ENCODE assay signal across 8 cellular contexts in the genomic region with DNA sequence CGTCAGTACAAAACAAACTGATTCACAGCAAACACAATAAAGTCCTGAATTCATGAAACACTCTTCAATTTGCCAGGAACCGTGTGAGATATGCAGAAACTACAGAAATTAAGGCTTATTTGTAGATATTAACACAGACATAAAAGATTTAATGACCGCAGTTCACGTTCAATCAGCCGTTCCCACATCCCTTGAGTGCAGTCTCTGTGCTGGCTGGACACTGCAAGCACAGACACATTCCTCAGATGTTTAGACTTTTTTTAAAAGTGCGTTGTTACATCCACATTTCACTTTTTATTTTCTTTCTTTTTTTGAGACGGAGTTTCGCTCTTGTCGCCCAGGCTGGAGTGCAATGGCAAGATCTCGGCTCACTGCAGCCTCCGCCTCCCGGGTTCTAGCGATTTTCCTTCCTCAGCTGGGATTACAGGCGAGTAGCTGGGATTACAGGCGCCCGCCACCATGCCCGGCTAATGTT. TPM values are rescaled to one million over a fixed set of nuclear protein-coding genes. Genes with fewer than 3 reads are reported as not detected.
A peak's percentile ranks its signal among the peaks of the same experiment; 100 is the strongest.
DNase-seq lines count a peak whose midpoint lies in the region; ATAC-seq and TF ChIP-seq lines count a peak whose summit lies in the region.

No MANE protein-coding gene starts in this region.

- no peak for DNase-seq in GM12864 (ENCODE audit: low read depth)
- peak; percentile 13 for DNase-seq in RPMI7951 (ENCODE audit: low read depth)
- peak; percentile 20 to 41 for DNase-seq in erythroblast (lab: John Stamatoyannopoulos, UW)
- DNase-seq in naive thymus-derived CD8-positive, alpha-beta T cell: no peak
- DNase-seq in RPMI8226: no peak
- DNase-seq in mucosa of gallbladder (ENCODE audit: low spot score): no peak
- no peak for DNase-seq in NCI-H2029 (lab: John Stamatoyannopoulos, UW)

- H3K27me3 Mint-ChIP-seq in naive thymus-derived CD8-positive, alpha-beta T cell: no peaks in the 10 kb centered on the region

- no peak for TF ChIP-seq CTCF in GM12864 (IDR thresholded peaks at IDR 0.05; ENCODE audit: low read depth, low read length, missing control alignments)

- H3K4me3 Mint-ChIP-seq in naive thymus-derived CD8-positive, alpha-beta T cell: peak overlapping the region in 2 of 10 donors; percentile 94 to 98

- POLR2A ChIA-PET in naive thymus-derived CD8-positive, alpha-beta T cell (lab: Charles Lee): interaction anchor here (0.6 to 1.5 kb wide), 3 partner anchors 32 to 204 kb away, joined by 3 to 6 read pairs (median 4); no protein-coding TSS in a partner anchor

- H3K36me3 Mint-ChIP-seq in naive thymus-derived CD8-positive, alpha-beta T cell: peaks cover 0 to 7% (median 3%) of the 10 kb centered on the region in 3 donors

- peak overlapping the region; percentile 88 to 98 (median 96) for H3K27ac Mint-ChIP-seq in naive thymus-derived CD8-positive, alpha-beta T cell

- H3K4me1 Mint-ChIP-seq in naive thymus-derived CD8-positive, alpha-beta T cell: peaks cover 28 to 45% (median 35%) of the 10 kb centered on the region in 4 donors

- no peak for ATAC-seq in naive thymus-derived CD8-positive, alpha-beta T cell
- no peak for ATAC-seq in HG03432 (IDR thresholded peaks at IDR 0.05; ENCODE audit: unreplicated experiment)

- H3K4me3 ChIP-seq in GM12864 (ENCODE audit: low read depth, low read length): peak overlapping the region; percentile 97

- no peak for TF ChIP-seq POLR2A in erythroblast (IDR thresholded peaks at IDR 0.05; ENCODE audit: low read length)

- no peaks in the 10 kb centered on the region for H3K9me3 Mint-ChIP-seq in naive thymus-derived CD8-positive, alpha-beta T cell

RNA-seq across cellular contexts. Expression of a gene that starts 0.5 kb away (rescaled TPM):
- 28.0 and 32.3 TPM in 2 replicates for total RNA-seq in RPMI7951 (2014; rRNA removed; shearing (Covaris generic))
- 10 to 100 TPM; 32.7 to 35.9 TPM for total RNA-seq in naive thymus-derived CD8-positive, alpha-beta T cell
- 10 to 100 TPM; 14.7 to 21.2 (median 15.1) TPM for polyA plus RNA-seq in naive thymus-derived CD8-positive, alpha-beta T cell
- 13.7 TPM for total RNA-seq in mucosa of gallbladder

Comparison
In these comparisons a context has a peak if more than half of its experiments do, and no peak if none do; other contexts are left out.
1. DNase-seq: peak in RPMI7951 (single experiment) and erythroblast (2 of 2); none in GM12864 (single experiment), naive thymus-derived CD8-positive, alpha-beta T cell (0 of 10), RPMI8226 (single experiment), mucosa of gallbladder (single experiment) and NCI-H2029 (single experiment).